8 cellular contexts compared by ENCODE assay signal in genomic region chr4:176320340-176320975, GRCh38. TPM values are rescaled to one million over a fixed set of nuclear protein-coding genes. Genes with fewer than 3 reads are reported as not detected.
DNase-seq lines count a peak whose midpoint lies in the region; ATAC-seq and TF ChIP-seq lines count a peak whose summit lies in the region.

No MANE protein-coding gene starts in this region.

- H2AFZ ChIP-seq in SU-DHL-6 (ENCODE audit: low read depth, low read length, severe bottlenecking): peak overlapping the region; percentile 43

- H3K27me3 Mint-ChIP-seq in activated naive CD8-positive, alpha-beta T cell treated with anti-CD3 and anti-CD28 coated beads, Interleukin-2, amount 50 U/mL, for 24 hours: no peaks in the 10 kb centered on the region

- ATAC-seq in GM21825 (IDR thresholded peaks at IDR 0.05; ENCODE audit: unreplicated experiment) (peak; percentile 78), heart right ventricle (peak; percentile 87 to 94 (median 92)), upper lobe of left lung (ENCODE audit: low FRiP score in 2 of 2) (peak; percentile 93 to 96)
- peak; percentile 84 for ATAC-seq in activated naive CD8-positive, alpha-beta T cell treated with anti-CD3 and anti-CD28 coated beads, Interleukin-2, amount 50 U/mL, for 24 hours

- no peak for TF ChIP-seq CTCF in SU-DHL-6 (IDR thresholded peaks at IDR 0.05; ENCODE audit: insufficient read depth, low read length, poor library complexity, severe bottlenecking)
- TF ChIP-seq CTCF in heart right ventricle (IDR thresholded peaks at IDR 0.05): no peak
- TF ChIP-seq CTCF in upper lobe of left lung (IDR thresholded peaks at IDR 0.05): no peak

- no peaks in the 10 kb centered on the region for H3K36me3 ChIP-seq in ES-I3 (ENCODE audit: insufficient read depth, low read length)
- peaks cover 10% of the 10 kb centered on the region; the same call in 1 of the 2 replicates for H3K36me3 ChIP-seq in KOPT-K1 (ENCODE audit: insufficient read depth, low read length)
- peaks cover 34% of the 10 kb centered on the region for H3K36me3 ChIP-seq in SU-DHL-6 (ENCODE audit: low read length)
- H3K36me3 ChIP-seq in heart right ventricle: peaks cover 0 to 11% (median 0%) of the 10 kb centered on the region in 9 donors
- H3K36me3 ChIP-seq in upper lobe of left lung: no peaks in the 10 kb centered on the region

- 0 out of 2 replicates have a peak, but pooled peaks cover 3% of the 10 kb centered on the region for H3F3A ChIP-seq in SU-DHL-6 (ENCODE audit: insufficient read depth)

- intact Hi-C loops in heart right ventricle (cut with DNase I): loop anchor here in 2 of 10 donors (5.0 kb wide), 2 partner anchors 128 to 133 kb away; no protein-coding TSS in a partner anchor
- intact Hi-C loops in posterior vena cava (cut with DNase I): no loop called here

- H3K4me1 ChIP-seq in ES-I3 (ENCODE audit: insufficient read depth, low read length) (no peaks in the 10 kb centered on the region; the same call in 1 of the 2 replicates), heart right ventricle (peaks cover 0 to 57% (median 42%) of the 10 kb centered on the region in 9 donors), upper lobe of left lung (peaks cover 31 to 47% (median 41%) of the 10 kb centered on the region in 4 donors)

- H3K27ac ChIP-seq in KOPT-K1 (ENCODE audit: low read depth, low read length, poor library complexity, severe bottlenecking) (peak overlapping the region; percentile 93), SU-DHL-6 (ENCODE audit: low read depth, low read length) (peak overlapping the region; percentile 94), heart right ventricle (peak overlapping the region; percentile 88 to 99 (median 97)), upper lobe of left lung (peak overlapping the region; percentile 96 to 99 (median 98))

- TF ChIP-seq POLR2A in upper lobe of left lung (IDR thresholded peaks at IDR 0.05): no peak

- no peaks in the 10 kb centered on the region for H3K9me2 ChIP-seq in SU-DHL-6 (replicated peaks; ENCODE audit: insufficient read depth, low read length)

- peaks cover 41% of the 10 kb centered on the region for H4K20me1 ChIP-seq in SU-DHL-6 (ENCODE audit: low read depth, low read length)

- peak; percentile 88 for DNase-seq in activated naive CD8-positive, alpha-beta T cell treated with anti-CD3 and anti-CD28 coated beads, Interleukin-2, amount 50 U/mL, for 24 hours
- peak; percentile 90 to 93 for DNase-seq in heart right ventricle
- DNase-seq in posterior vena cava (ENCODE audit: low spot score): peak; percentile 98
- peak; percentile 93 to 97 for DNase-seq in upper lobe of left lung

- peaks cover 56% of the 10 kb centered on the region for H3K79me2 ChIP-seq in SU-DHL-6 (ENCODE audit: insufficient read depth, low read length)

- H3K4me1 Mint-ChIP-seq in activated naive CD8-positive, alpha-beta T cell treated with anti-CD3 and anti-CD28 coated beads, Interleukin-2, amount 50 U/mL, for 24 hours: peaks cover 45% of the 10 kb centered on the region

- H3K27me3 ChIP-seq in SU-DHL-6 (ENCODE audit: low read length): no peaks in the 10 kb centered on the region
- H3K27me3 ChIP-seq in heart right ventricle: no peaks in the 10 kb centered on the region
- no peaks in the 10 kb centered on the region for H3K27me3 ChIP-seq in upper lobe of left lung

- 1% methylated on average over 40 to 44 of the region's 44 CpGs for WGBS in heart right ventricle, 2 donors
- WGBS in upper lobe of left lung, 2 donors: 0% methylated on average over 31 to 39 of the region's 44 CpGs

- H3K9me3 ChIP-seq in ES-I3 (ENCODE audit: control insufficient read depth, insufficient read depth, low read length): no peaks in the 10 kb centered on the region
- no peaks in the 10 kb centered on the region for H3K9me3 ChIP-seq in KOPT-K1 (ENCODE audit: insufficient read depth, low read length, poor library complexity, severe bottlenecking)
- no peaks in the 10 kb centered on the region for H3K9me3 ChIP-seq in SU-DHL-6 (ENCODE audit: insufficient read depth, low read length)
- H3K9me3 ChIP-seq in heart right ventricle: no peaks in the 10 kb centered on the region
- no peaks in the 10 kb centered on the region for H3K9me3 ChIP-seq in upper lobe of left lung

- peaks cover 29% of the 10 kb centered on the region for H3K36me3 Mint-ChIP-seq in activated naive CD8-positive, alpha-beta T cell treated with anti-CD3 and anti-CD28 coated beads, Interleukin-2, amount 50 U/mL, for 24 hours (ENCODE audit: low read depth)

- no peak for TF ChIP-seq EP300 in upper lobe of left lung (IDR thresholded peaks at IDR 0.05)

- H3K9ac ChIP-seq in ES-I3 (ENCODE audit: low read depth, low read length) (peak overlapping the region; percentile 90), SU-DHL-6 (ENCODE audit: low read length) (peak overlapping the region; percentile 100)

- H3K4me2 ChIP-seq in SU-DHL-6 (ENCODE audit: low read depth, low read length, poor library complexity, severe bottlenecking): peak overlapping the region; percentile 89

- peak overlapping the region; percentile 92 for H3K4me3 Mint-ChIP-seq in activated naive CD8-positive, alpha-beta T cell treated with anti-CD3 and anti-CD28 coated beads, Interleukin-2, amount 50 U/mL, for 24 hours

- H3K27ac Mint-ChIP-seq in activated naive CD8-positive, alpha-beta T cell treated with anti-CD3 and anti-CD28 coated beads, Interleukin-2, amount 50 U/mL, for 24 hours: peak overlapping the region; percentile 90

- H3K4me3 ChIP-seq in SU-DHL-6 (ENCODE audit: insufficient read depth, low read length, poor library complexity, severe bottlenecking) (peak overlapping the region; percentile 69), heart right ventricle (peak overlapping the region; percentile 39 to 87 (median 78)), upper lobe of left lung (peak overlapping the region; percentile 88 to 99 (median 90))

- no peaks in the 10 kb centered on the region for H3K9me3 Mint-ChIP-seq in activated naive CD8-positive, alpha-beta T cell treated with anti-CD3 and anti-CD28 coated beads, Interleukin-2, amount 50 U/mL, for 24 hours

RNA-seq across cellular contexts. Expression of gene SPCS3, which starts 0.7 kb away (rescaled TPM):
- total RNA-seq in heart right ventricle: 100 to 1,000 TPM in 2 of 10 donors, 10 to 100 TPM in 8; 74.1 to 122 (median 90.9) TPM
- 10 to 100 TPM; 21.7 to 99.5 TPM for polyA plus RNA-seq in heart right ventricle
- 100 to 1,000 TPM; 127 to 184 TPM for total RNA-seq in posterior vena cava
- 100 to 1,000 TPM in 3 of 6 donors, 10 to 100 TPM in 3; 47.1 to 157 (median 90.3) TPM for total RNA-seq in upper lobe of left lung

RNA-seq across cellular contexts. Expression of gene ASB5, which starts 51.4 kb away (rescaled TPM):
- 1 to 10 TPM; 2.1 to 6.5 (median 4.0) TPM for total RNA-seq in heart right ventricle
- polyA plus RNA-seq in heart right ventricle: 1 to 10 TPM in 1 of 2 donors, under 1 TPM in 1; 0.95 to 1.2 TPM
- total RNA-seq in posterior vena cava: 1 to 10 TPM in 1 of 2 donors, under 1 TPM in 1; 0.46 to 2.5 TPM
- not detected for total RNA-seq in upper lobe of left lung

Comparison
In these comparisons a context has a peak if more than half of its experiments do, and no peak if none do; other contexts are left out.
1. Peak in every context shown above with its lines: DNase-seq, ATAC-seq, H3K4me3 ChIP-seq and H3K27ac ChIP-seq.